In the genomic region with DNA sequence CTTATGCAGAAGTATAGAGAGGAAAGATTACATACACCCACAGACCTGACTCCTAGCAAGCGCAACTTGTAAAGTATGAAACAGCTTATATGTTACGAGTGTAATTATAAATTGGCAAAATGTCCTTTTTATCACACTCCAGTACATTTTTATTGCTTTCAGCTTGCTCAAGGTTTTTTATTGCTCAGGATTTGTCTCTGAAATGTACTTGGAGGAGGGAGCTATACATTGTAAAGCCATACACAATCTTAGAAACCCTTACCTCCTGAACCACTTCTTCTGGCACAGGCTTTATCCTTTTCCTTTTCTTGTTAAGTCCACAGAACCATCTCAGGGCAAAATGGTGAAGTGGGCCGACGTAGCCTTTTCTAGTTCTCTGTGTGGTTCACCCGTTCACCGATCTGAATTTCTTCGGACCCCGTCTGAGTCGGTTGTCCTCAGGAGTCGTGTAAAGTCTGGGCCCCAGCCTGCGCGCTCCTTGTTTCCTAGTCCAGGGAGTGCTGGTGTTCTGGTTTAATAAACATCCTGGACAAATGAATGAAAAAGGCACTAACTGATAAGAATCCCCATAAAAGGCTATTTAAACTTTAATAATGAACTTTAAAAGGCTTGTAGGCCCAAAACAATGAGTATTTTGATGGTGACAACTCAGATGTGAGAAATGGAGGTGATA, we compare ENCODE assay signal across 7 cellular contexts.
DNase-seq lines count a peak whose midpoint lies in the region; ATAC-seq and TF ChIP-seq lines count a peak whose summit lies in the region.
"Not testable (repeated sequence)": the region's sequence is repeated elsewhere in the genome, so short reads cannot be mapped to it uniquely, and the experiment has no call there.

No MANE protein-coding gene starts in this region.

- DNase-seq in RWPE2 (ENCODE audit: low spot score) (peak; percentile 8), Right ventricle myocardium inferior (ENCODE audit: missing footprints) (peak; percentile 11), left colon (peak in 1 of 2 donors; percentile 23), neural progenitor cell (ENCODE audit: low spot score) (peak; percentile 0), posterior vena cava (ENCODE audit: low spot score) (peak; percentile 17), transverse colon (peak; percentile 12)
- DNase-seq in activated naive CD4-positive, alpha-beta T cell treated with anti-CD3 and anti-CD28 coated beads, Interleukin-2, amount 10 ng/mL, durations not matched to agents 7 days and 5 days = peak; percentile 11

- not testable (repeated sequence) for TF ChIP-seq EP300 in transverse colon (IDR thresholded peaks at IDR 0.05; ENCODE audit: low read depth)

- not testable (repeated sequence) for H3K4me2 ChIP-seq in neural progenitor cell

- not testable (repeated sequence) for H4K20me1 ChIP-seq in neural progenitor cell (ENCODE audit: low read depth)

- not testable (repeated sequence) for H3K4me3 Mint-ChIP-seq in activated naive CD4-positive, alpha-beta T cell treated with anti-CD3 and anti-CD28 coated beads, Interleukin-2, amount 10 ng/mL, durations not matched to agents 7 days and 5 days; neural progenitor cell

- not testable (repeated sequence) for H3K4me1 ChIP-seq in RWPE2 (ENCODE audit: insufficient read depth, poor library complexity, severe bottlenecking); neural progenitor cell; transverse colon

- H2AFZ ChIP-seq in neural progenitor cell (replicated peaks) = not testable (repeated sequence)

- not testable (repeated sequence) for H3K27ac Mint-ChIP-seq in activated naive CD4-positive, alpha-beta T cell treated with anti-CD3 and anti-CD28 coated beads, Interleukin-2, amount 10 ng/mL, durations not matched to agents 7 days and 5 days; neural progenitor cell

- not testable (repeated sequence) for TF ChIP-seq CTCF in RWPE2 (IDR thresholded peaks at IDR 0.05; ENCODE audit: poor library complexity, severe bottlenecking); neural progenitor cell (IDR thresholded peaks at IDR 0.05); transverse colon (IDR thresholded peaks at IDR 0.05)

- not testable (repeated sequence) for H3K79me2 ChIP-seq in neural progenitor cell (ENCODE audit: low read depth)

- not testable (repeated sequence) for H3K4me3 ChIP-seq in RWPE2 (ENCODE audit: severe bottlenecking); neural progenitor cell; transverse colon

- H3K36me3 ChIP-seq in RWPE2 (ENCODE audit: low read depth); neural progenitor cell; transverse colon: not testable (repeated sequence)

- H3K27ac ChIP-seq in RWPE2 (ENCODE audit: poor library complexity, severe bottlenecking); neural progenitor cell; transverse colon: not testable (repeated sequence)

- H3K9me3 Mint-ChIP-seq in activated naive CD4-positive, alpha-beta T cell treated with anti-CD3 and anti-CD28 coated beads, Interleukin-2, amount 10 ng/mL, durations not matched to agents 7 days and 5 days; neural progenitor cell: not testable (repeated sequence)

- CTCF ChIA-PET in activated naive CD4-positive, alpha-beta T cell treated with anti-CD3 and anti-CD28 coated beads, Interleukin-2, amount 10 ng/mL, durations not matched to agents 7 days and 5 days (lab: Charles Lee) = not testable (repeated sequence)

- not testable (repeated sequence) for H3F3A ChIP-seq in neural progenitor cell (ENCODE audit: low read depth)

- in situ Hi-C loops in transverse colon (cut with MboI; ENCODE audit: low pct_ligation_motif_present in 1 of 4, low pct_unique_long_range_greater_than_20kb in 1 of 4, low sequenced_read_pairs in 3 of 4) = not testable (repeated sequence)

- not testable (repeated sequence) for H3K27me3 ChIP-seq in RWPE2 (ENCODE audit: insufficient read depth, poor library complexity, severe bottlenecking); neural progenitor cell; transverse colon

- H3K36me3 Mint-ChIP-seq in activated naive CD4-positive, alpha-beta T cell treated with anti-CD3 and anti-CD28 coated beads, Interleukin-2, amount 10 ng/mL, durations not matched to agents 7 days and 5 days; neural progenitor cell: not testable (repeated sequence)

- H3K9me3 ChIP-seq in RWPE2 (ENCODE audit: severe bottlenecking); neural progenitor cell (ENCODE audit: low read depth); transverse colon: not testable (repeated sequence)

- TF ChIP-seq POLR2A in transverse colon (IDR thresholded peaks at IDR 0.05) = not testable (repeated sequence)

- H3K9ac ChIP-seq in neural progenitor cell = not testable (repeated sequence)

- H3K27me3 Mint-ChIP-seq in activated naive CD4-positive, alpha-beta T cell treated with anti-CD3 and anti-CD28 coated beads, Interleukin-2, amount 10 ng/mL, durations not matched to agents 7 days and 5 days; neural progenitor cell (ENCODE audit: insufficient read depth, low read depth): not testable (repeated sequence)

- intact Hi-C loops in Right ventricle myocardium inferior (cut with DNase I); left colon (cut with DNase I, micrococcal nuclease); posterior vena cava (cut with DNase I); transverse colon (cut with DNase I; ENCODE audit: low total_unique reads): not testable (repeated sequence)

- not testable (repeated sequence) for ATAC-seq in RWPE2 (ENCODE audit: low read depth); Right ventricle myocardium inferior
- ATAC-seq in left colon = peak; percentile 92

- 80% methylated on average over 5 of the region's 12 CpGs; no CpG with 5 or more reads in 1 of the 2 donors for WGBS in transverse colon (ENCODE audit: low coverage in 1 of 2), 2 donors

- not testable (repeated sequence) for H3K4me1 Mint-ChIP-seq in activated naive CD4-positive, alpha-beta T cell treated with anti-CD3 and anti-CD28 coated beads, Interleukin-2, amount 10 ng/mL, durations not matched to agents 7 days and 5 days; neural progenitor cell
